25 cellular contexts compared by ENCODE assay signal in the genomic region with DNA sequence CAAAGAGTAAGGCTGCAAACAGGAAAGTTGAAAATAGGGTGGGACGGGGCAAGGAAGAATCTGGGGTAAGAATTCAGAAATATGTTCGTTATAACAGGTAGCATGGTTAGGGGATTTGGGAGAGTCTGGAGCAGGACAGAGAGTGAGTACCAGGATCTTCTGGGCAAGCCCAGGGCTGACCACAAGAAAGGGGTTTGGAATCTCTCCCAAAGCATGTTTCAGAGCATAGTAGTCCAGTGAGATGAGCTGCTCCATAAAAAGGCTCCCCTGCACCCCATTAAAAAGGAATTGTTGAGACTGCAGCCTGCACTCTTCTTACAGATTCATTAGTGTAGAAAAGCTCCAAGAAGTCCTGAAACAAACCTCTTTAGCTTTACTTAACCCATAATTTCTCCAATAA.
DNase-seq lines count a peak whose midpoint lies in the region; ATAC-seq, FAIRE-seq and TF ChIP-seq lines count a peak whose summit lies in the region.
"Had no signal": no experiment of that assay in that cellular context is flagged by ENCODE, and none has a peak within 500 bp of the region (broad histone marks: within the 10 kb centered on the region; RNA-seq: fewer than 3 reads in every experiment).

No MANE protein-coding gene starts in this region.

- H2AFZ ChIP-seq in IMR-90 (replicated peaks; ENCODE audit: low read length, poor library complexity) (no peak overlapping the region), astrocyte (ENCODE audit: low read depth, low read length) (no peak overlapping the region), PC-3 (ENCODE audit: low read length) (no peak overlapping the region)

- H4K5ac ChIP-seq in IMR-90 (ENCODE audit: low read depth, low read length), result no peak overlapping the region

- BruUV-seq in IMR-90 (replicated peaks; lab: Mats Ljungman, UMichigan), result no TSS peak
- no TSS peak for BruUV-seq in PC-3 (replicated peaks; lab: Mats Ljungman, UMichigan)

- H3K4me3 ChIP-seq in IMR-90 (ENCODE audit: insufficient read depth, low read depth, low read length) (no peak overlapping the region), astrocyte (ENCODE audit: insufficient read depth, low read depth, low read length) (no peak overlapping the region), stomach (no peak overlapping the region), PC-3 (ENCODE audit: low read length) (no peak overlapping the region)
- H3K4me3 ChIP-seq: A549, K562 had no signal

- ATAC-seq in IMR-90 (ENCODE audit: low read depth) (no peak), HG02571 (IDR thresholded peaks at IDR 0.05; ENCODE audit: unreplicated experiment) (no peak), PC-3 (no peak)
- ATAC-seq: A549, K562 had no signal

- no peak overlapping the region for H2BK120ac ChIP-seq in IMR-90 (ENCODE audit: low read depth, low read length)

- no peak overlapping the region for H2AK9ac ChIP-seq in IMR-90 (replicated peaks; ENCODE audit: low read depth, low read length, poor library complexity)

- H3K4me2 ChIP-seq in IMR-90 (ENCODE audit: low read depth, low read length) (no peak overlapping the region), astrocyte (ENCODE audit: low read length) (no peak overlapping the region), PC-3 (ENCODE audit: low read length) (no peak overlapping the region)
- H3K4me2 ChIP-seq: A549 had no signal

- no peak overlapping the region for H4K8ac ChIP-seq in IMR-90 (ENCODE audit: low read depth in 2 of 2, low read length in 2 of 2)

- in situ Hi-C loops in IMR-90 (cut with MboI; ENCODE audit: low sequenced_read_pairs), result no loop called here

- TF ChIP-seq CTCF in IMR-90 (conservative IDR thresholded peaks at IDR 0.05; ENCODE audit: low read depth, low read length) (no peak), astrocyte (IDR thresholded peaks at IDR 0.05; ENCODE audit: insufficient read depth, low read depth, low read length) (no peak), stomach (IDR thresholded peaks at IDR 0.05) (no peak), PC-3 (conservative IDR thresholded peaks at IDR 0.05; ENCODE audit: low read depth, low read length) (no peak)

- H3K9ac ChIP-seq in IMR-90 (ENCODE audit: low read depth, low read length), result no peak overlapping the region
- no peak overlapping the region for H3K9ac ChIP-seq in astrocyte (ENCODE audit: low read length)
- H3K9ac ChIP-seq in PC-3 (ENCODE audit: low read length), result no peak overlapping the region

- H4K20me1 ChIP-seq in IMR-90 (ENCODE audit: insufficient read depth, low read length) (no peaks in the 10 kb centered on the region), astrocyte (ENCODE audit: insufficient read depth, low read length) (no peaks in the 10 kb centered on the region), PC-3 (ENCODE audit: low read length) (no peaks in the 10 kb centered on the region)

- CTCF ChIA-PET in IMR-90 (lab: Yijun Ruan, JAX), result no interaction called here
- CTCF ChIA-PET in PC-3 (lab: Charles Lee), result no interaction called here

- H2BK5ac ChIP-seq in IMR-90 (ENCODE audit: low read depth, low read length, poor library complexity, severe bottlenecking), result no peak overlapping the region

- H2BK15ac ChIP-seq in IMR-90 (ENCODE audit: low read depth, low read length), result no peak overlapping the region

- peaks cover 2% of the 10 kb centered on the region; the same call in 1 of the 2 replicates for H3K4me1 ChIP-seq in IMR-90 (ENCODE audit: control insufficient read depth, insufficient read depth, low read length)
- peaks cover 9% of the 10 kb centered on the region for H3K4me1 ChIP-seq in astrocyte (ENCODE audit: insufficient read depth, low read length)
- H3K4me1 ChIP-seq in stomach, result no peaks in the 10 kb centered on the region
- peaks cover 27% of the 10 kb centered on the region for H3K4me1 ChIP-seq in PC-3 (ENCODE audit: insufficient read depth, low read length)
- H3K4me1 ChIP-seq: BE2C had no signal

- TF ChIP-seq POLR2A in IMR-90 (IDR thresholded peaks at IDR 0.05; ENCODE audit: low read depth, low read length) (no peak), stomach (IDR thresholded peaks at IDR 0.05) (no peak)

- no peak overlapping the region for H3K56ac ChIP-seq in IMR-90 (ENCODE audit: extremely low read depth, insufficient read depth, low read length)

- DNase-seq in AG08395 (ENCODE audit: low spot score) (peak; percentile 54), GM03348 (ENCODE audit: low spot score) (peak; percentile 58), IMR-90 (peak; percentile 12), astrocyte (ENCODE audit: low read depth) (no peak), NOMO-1 (lab: John Stamatoyannopoulos, UW; ENCODE audit: unreplicated experiment in 2 of 2) (no peak), stomach (no peak), PC-3 (no peak)
- DNase-seq: BE2C; C1 segment of cervical spinal cord; CD4-positive, CD25-positive, alpha-beta regulatory T cell; CD8-positive, alpha-beta memory T cell; COR-L47; DMS 273 treated with DMSO at 0.1 percent for 48 hours; DMS53; DND-41; GOT3; H7 had no signal

- no peak for TF ChIP-seq RAD21 in IMR-90 (IDR thresholded peaks at IDR 0.05; ENCODE audit: low read length)

- FAIRE-seq in astrocyte (lab: Jason Lieb, UNC), result peak; percentile 37
- FAIRE-seq: A549, G401.6, GM12892, GM18507, K562 had no signal

- no peak overlapping the region for H4K91ac ChIP-seq in IMR-90 (ENCODE audit: insufficient read depth, low read depth, low read length)

- H3K36me3 ChIP-seq in IMR-90 (ENCODE audit: control insufficient read depth, insufficient read depth, low read length), result no peaks in the 10 kb centered on the region
- H3K36me3 ChIP-seq in astrocyte (ENCODE audit: insufficient read depth, low read length), result no peaks in the 10 kb centered on the region
- no peaks in the 10 kb centered on the region for H3K36me3 ChIP-seq in stomach
- no peaks in the 10 kb centered on the region for H3K36me3 ChIP-seq in PC-3 (ENCODE audit: low read depth, low read length)
- H3K36me3 ChIP-seq: BE2C had no signal

- H3K9me3 ChIP-seq in IMR-90 (ENCODE audit: control insufficient read depth, insufficient read depth, low read length) (no peaks in the 10 kb centered on the region), astrocyte (ENCODE audit: insufficient read depth, low read depth, low read length) (no peaks in the 10 kb centered on the region), stomach (no peaks in the 10 kb centered on the region), PC-3 (ENCODE audit: low read length) (no peaks in the 10 kb centered on the region)
- H3K9me3 ChIP-seq: A549, BE2C had no signal

- H3K79me1 ChIP-seq in IMR-90 (ENCODE audit: low read depth in 1 of 2, low read length in 2 of 2), result no peaks in the 10 kb centered on the region

- H3K27ac ChIP-seq in IMR-90 (ENCODE audit: insufficient read depth, low read length) (no peak overlapping the region), astrocyte (ENCODE audit: low read depth, low read length) (no peak overlapping the region), stomach (no peak overlapping the region), PC-3 (ENCODE audit: low read length) (no peak overlapping the region)
- H3K27ac ChIP-seq: 22Rv1, A549, HL-60 had no signal

- no peak overlapping the region for H3K27ac Mint-ChIP-seq in astrocyte (ENCODE audit: unreplicated experiment)
- H3K27ac Mint-ChIP-seq: CD4-positive, CD25-positive, alpha-beta regulatory T cell had no signal

- H3K79me2 ChIP-seq in astrocyte (ENCODE audit: insufficient read depth, low read length) (no peaks in the 10 kb centered on the region), PC-3 (ENCODE audit: low read length) (no peaks in the 10 kb centered on the region)

- H3F3A ChIP-seq in PC-3 (ENCODE audit: low read length, unreplicated experiment), result no peaks in the 10 kb centered on the region

- no peak for TF ChIP-seq EP300 in stomach (IDR thresholded peaks at IDR 0.05)

- no peak overlapping the region for H2AK5ac ChIP-seq in IMR-90 (ENCODE audit: low read depth, low read length)

- dilution Hi-C loops in IMR-90 (cut with HindIII; ENCODE audit: low sequenced_read_pairs, unreplicated experiment), result no loop called here

- H3K9me1 ChIP-seq in IMR-90 (ENCODE audit: insufficient read depth, low read length), result peaks cover 5% of the 10 kb centered on the region; the same call in 1 of the 2 replicates

- POLR2A ChIA-PET in IMR-90 (lab: Charles Lee; ENCODE audit: unreplicated experiment), result no interaction called here
- POLR2A ChIA-PET in PC-3 (lab: Charles Lee; ENCODE audit: unreplicated experiment), result no interaction called here

- no CpG with 5 or more reads among the region's 2 CpGs for WGBS in IMR-90 (ENCODE audit: extremely low coverage in 2 of 2, insufficient read length in 1 of 2), 2 experiments
- 29 to 56% (median 38%) methylated on average over 1 to 2 of the region's 2 CpGs for WGBS in stomach, 5 donors

- no peak overlapping the region for H2BK20ac ChIP-seq in IMR-90 (ENCODE audit: low read depth, low read length)

- intact Hi-C loops in IMR-90 (cut with micrococcal nuclease), result no loop called here
- intact Hi-C loops in stomach (cut with DNase I; ENCODE audit: low total_unique reads), result no loop called here
- intact Hi-C loops in PC-3 (cut with micrococcal nuclease), result no loop called here

- H3K4ac ChIP-seq in IMR-90 (ENCODE audit: low read depth, low read length), result no peak overlapping the region

- no peaks in the 10 kb centered on the region for H3K9me2 ChIP-seq in PC-3 (replicated peaks; ENCODE audit: low read length)

- peaks cover 19% of the 10 kb centered on the region for H3K4me1 Mint-ChIP-seq in astrocyte (ENCODE audit: low read depth, unreplicated experiment)
- H3K4me1 Mint-ChIP-seq: CD8-positive, alpha-beta memory T cell had no signal

- no peaks in the 10 kb centered on the region for H3K36me3 Mint-ChIP-seq in astrocyte (ENCODE audit: low read depth, unreplicated experiment)
- H3K36me3 Mint-ChIP-seq: CD4-positive, CD25-positive, alpha-beta regulatory T cell; CD8-positive, alpha-beta memory T cell had no signal

- no peaks in the 10 kb centered on the region for H3K9me3 Mint-ChIP-seq in astrocyte (ENCODE audit: unreplicated experiment)
- H3K9me3 Mint-ChIP-seq: CD8-positive, alpha-beta memory T cell had no signal

- H3K27me3 ChIP-seq in IMR-90 (ENCODE audit: control insufficient read depth, insufficient read depth, low read length), result peaks cover 7% of the 10 kb centered on the region
- H3K27me3 ChIP-seq in astrocyte (ENCODE audit: insufficient read depth, low read length), result peaks cover 21% of the 10 kb centered on the region
- peaks cover 0 to 77% (median 0%) of the 10 kb centered on the region in 3 donors for H3K27me3 ChIP-seq in stomach
- H3K27me3 ChIP-seq in PC-3 (ENCODE audit: low read length), result no peaks in the 10 kb centered on the region
- H3K27me3 ChIP-seq: BE2C had no signal

- peaks cover 23% of the 10 kb centered on the region for H3K27me3 Mint-ChIP-seq in astrocyte (ENCODE audit: low read depth, unreplicated experiment)

- no peak overlapping the region for H3K23ac ChIP-seq in IMR-90 (ENCODE audit: low read depth, low read length)

- no peak overlapping the region for H3K18ac ChIP-seq in IMR-90 (ENCODE audit: low read depth, low read length)

- H3K14ac ChIP-seq in IMR-90 (replicated peaks; ENCODE audit: low read depth, low read length), result no peak overlapping the region

- H3K4me3 Mint-ChIP-seq in astrocyte (ENCODE audit: unreplicated experiment), result no peak overlapping the region
- H3K4me3 Mint-ChIP-seq: CD4-positive, CD25-positive, alpha-beta regulatory T cell; CD8-positive, alpha-beta memory T cell had no signal

TF ChIP-seq in IMR-90, 13 proteins besides CTCF, POLR2A, EP300 and RAD21 (continues in another document):
- TF ChIP-seq MAZ (IDR thresholded peaks at IDR 0.05; ENCODE audit: borderline replicate concordance, low read depth, low read length) (no peak), BHLHE40 (IDR thresholded peaks at IDR 0.05; ENCODE audit: low read depth, low read length) (no peak), NFE2L2 (IDR thresholded peaks at IDR 0.05; ENCODE audit: low read depth, low read length) (no peak)

Comparison
In these comparisons a context has a peak if more than half of its experiments do, and no peak if none do; other contexts are left out.
1. DNase-seq: peak in AG08395 (single experiment), GM03348 (single experiment) and IMR-90 (single experiment); none in astrocyte (single experiment), NOMO-1 (0 of 2), stomach (single experiment) and PC-3 (single experiment).